In genomic region chr2:230924092-230924469, GRCh38 we compare ENCODE assay signal across 14 cellular contexts. TPM values are rescaled to one million over a fixed set of nuclear protein-coding genes. Genes with fewer than 3 reads are reported as not detected.
DNase-seq lines count a peak whose midpoint lies in the region; ATAC-seq and TF ChIP-seq lines count a peak whose summit lies in the region.
"Had no signal": no experiment of that assay in that cellular context is flagged by ENCODE, and none has a peak within 500 bp of the region (broad histone marks: within the 10 kb centered on the region; RNA-seq: fewer than 3 reads in every experiment).

No MANE protein-coding gene starts in this region.

- H3K36me3 ChIP-seq in tibial nerve, result no peaks in the 10 kb centered on the region
- H3K36me3 ChIP-seq: gastrocnemius medialis, SJSA1, uterus had no signal

- no peaks in the 10 kb centered on the region for H3K9me3 ChIP-seq in tibial nerve
- H3K9me3 ChIP-seq: gastrocnemius medialis, SJSA1, uterus had no signal

- peak; percentile 4 for ATAC-seq in HG03439 (IDR thresholded peaks at IDR 0.05; ENCODE audit: unreplicated experiment)
- ATAC-seq in stimulated activated naive B cell treated with anti-CD40 and anti-IgM and Interleukin-4, amounts not matched to agents 10 μg/mL and 1 μg/mL and 100 μg/mL, for 72 hours (replicated peaks), result no peak
- ATAC-seq: gastrocnemius medialis had no signal

- 70 to 80% methylated on average over 6 of the region's 6 CpGs for WGBS in tibial nerve, 2 donors

- H3K27me3 Mint-ChIP-seq in activated naive CD4-positive, alpha-beta T cell treated with anti-CD3 and anti-CD28 coated beads, Interleukin-2, amount 50 U/mL, for 24 hours, result peaks cover 2% of the 10 kb centered on the region
- peaks cover 0 to 10% of the 10 kb centered on the region in 2 donors for H3K27me3 Mint-ChIP-seq in stimulated activated naive B cell treated with anti-CD40 and anti-IgM and Interleukin-4, amounts not matched to agents 10 μg/mL and 1 μg/mL and 100 μg/mL, for 72 hours

- H3K27me3 ChIP-seq in tibial nerve, result no peaks in the 10 kb centered on the region
- H3K27me3 ChIP-seq: gastrocnemius medialis, SJSA1, uterus had no signal

- peak overlapping the region; percentile 86 for H3K4me3 Mint-ChIP-seq in activated naive CD4-positive, alpha-beta T cell treated with anti-CD3 and anti-CD28 coated beads, Interleukin-2, amount 50 U/mL, for 24 hours
- H3K4me3 Mint-ChIP-seq in stimulated activated naive B cell treated with anti-CD40 and anti-IgM and Interleukin-4, amounts not matched to agents 10 μg/mL and 1 μg/mL and 100 μg/mL, for 72 hours, result peak overlapping the region; percentile 75 to 79
- H3K4me3 Mint-ChIP-seq: nephron had no signal

- no peak overlapping the region for H3K4me3 ChIP-seq in tibial nerve
- H3K4me3 ChIP-seq: gastrocnemius medialis, SJSA1, uterus had no signal

- TF ChIP-seq CTCF in tibial nerve (IDR thresholded peaks at IDR 0.05), result no peak

- peak overlapping the region; percentile 94 for H3K27ac Mint-ChIP-seq in activated naive CD4-positive, alpha-beta T cell treated with anti-CD3 and anti-CD28 coated beads, Interleukin-2, amount 50 U/mL, for 24 hours
- peak overlapping the region; percentile 96 for H3K27ac Mint-ChIP-seq in stimulated activated naive B cell treated with anti-CD40 and anti-IgM and Interleukin-4, amounts not matched to agents 10 μg/mL and 1 μg/mL and 100 μg/mL, for 72 hours
- H3K27ac Mint-ChIP-seq: nephron had no signal

- H3K9me3 Mint-ChIP-seq in activated naive CD4-positive, alpha-beta T cell treated with anti-CD3 and anti-CD28 coated beads, Interleukin-2, amount 50 U/mL, for 24 hours, result no peaks in the 10 kb centered on the region
- no peaks in the 10 kb centered on the region for H3K9me3 Mint-ChIP-seq in stimulated activated naive B cell treated with anti-CD40 and anti-IgM and Interleukin-4, amounts not matched to agents 10 μg/mL and 1 μg/mL and 100 μg/mL, for 72 hours
- H3K9me3 Mint-ChIP-seq: nephron had no signal

- no peak for DNase-seq in activated naive CD4-positive, alpha-beta T cell (lab: John Stamatoyannopoulos, UW)
- no peak for DNase-seq in stimulated activated naive B cell treated with anti-CD40 and anti-IgM and Interleukin-4, amounts not matched to agents 10 μg/mL and 1 μg/mL and 100 μg/mL, for 72 hours
- DNase-seq in HT-29 (ENCODE audit: low spot score) (no peak), kidney glomerular epithelial cell (lab: John Stamatoyannopoulos, UW) (no peak), tibial nerve (ENCODE audit: low spot score in 2 of 2) (no peak)
- DNase-seq: effector CD8-positive, alpha-beta T cell; gastrocnemius medialis; NCI-H1694 treated with DMSO at 0.1 percent for 48 hours; uterus had no signal

- H3K36me3 Mint-ChIP-seq in activated naive CD4-positive, alpha-beta T cell treated with anti-CD3 and anti-CD28 coated beads, Interleukin-2, amount 50 U/mL, for 24 hours, result no peaks in the 10 kb centered on the region
- no peaks in the 10 kb centered on the region for H3K36me3 Mint-ChIP-seq in stimulated activated naive B cell treated with anti-CD40 and anti-IgM and Interleukin-4, amounts not matched to agents 10 μg/mL and 1 μg/mL and 100 μg/mL, for 72 hours

- no peak for TF ChIP-seq POLR2A in tibial nerve (IDR thresholded peaks at IDR 0.05)

- H3K4me1 ChIP-seq in tibial nerve, result no peaks in the 10 kb centered on the region
- H3K4me1 ChIP-seq: gastrocnemius medialis, uterus had no signal

- TF ChIP-seq EP300 in tibial nerve (IDR thresholded peaks at IDR 0.05), result no peak

- H3K27ac ChIP-seq in angular gyrus (ENCODE audit: low read depth, low read length) (peak overlapping the region; percentile 51), tibial nerve (no peak overlapping the region)
- H3K27ac ChIP-seq: gastrocnemius medialis, SJSA1, uterus had no signal

- H3K4me1 Mint-ChIP-seq in activated naive CD4-positive, alpha-beta T cell treated with anti-CD3 and anti-CD28 coated beads, Interleukin-2, amount 50 U/mL, for 24 hours, result peaks cover 72% of the 10 kb centered on the region
- peaks cover 27 to 45% of the 10 kb centered on the region in 2 donors for H3K4me1 Mint-ChIP-seq in stimulated activated naive B cell treated with anti-CD40 and anti-IgM and Interleukin-4, amounts not matched to agents 10 μg/mL and 1 μg/mL and 100 μg/mL, for 72 hours
- H3K4me1 Mint-ChIP-seq: nephron had no signal

RNA-seq across cellular contexts. Expression of gene GPR55, which starts 1.0 kb away (rescaled TPM):
- total RNA-seq in HT-29 (2014; rRNA removed; shearing (Covaris generic)), result not detected in 2 replicates
- under 1 TPM in 1 of 4 donors, not detected in 3; 0.21 TPM for total RNA-seq in tibial nerve
- total RNA-seq: gastrocnemius medialis, uterus had no signal

RNA-seq across cellular contexts. Expression of gene ITM2C, which starts 59.3 kb away (rescaled TPM):
- total RNA-seq in HT-29 (2014; rRNA removed; shearing (Covaris generic)), result 79.9 and 87.1 TPM in 2 replicates
- 100 to 1,000 TPM in 3 of 4 donors, 10 to 100 TPM in 1; 80.1 to 146 (median 128) TPM for total RNA-seq in tibial nerve
